In genomic region chr4:91829531-91829930, GRCh38 we compare ENCODE assay signal across 19 cellular contexts.
"Had no signal": no experiment of that assay in that cellular context is flagged by ENCODE, and none has a peak within 500 bp of the region (broad histone marks: within the 10 kb centered on the region; RNA-seq: fewer than 3 reads in every experiment).

No MANE protein-coding gene starts in this region.

- H3K27me3 ChIP-seq: esophagus squamous epithelium, gastrocnemius medialis, heart right ventricle, spleen, tibial artery, upper lobe of left lung, uterus had no signal

- H3K27me3 Mint-ChIP-seq: dendritic cell treated with granulocyte-macrophage colony-stimulating factor and Interleukin-4, amounts not matched to agents 40 ng/mL and 50 ng/mL, for 4 days; stimulated activated memory B cell treated with anti-CD40 and anti-IgM and Interleukin-4, amounts not matched to agents 10 μg/mL and 1 μg/mL and 100 μg/mL, for 72 hours; stimulated activated naive CD8-positive, alpha-beta T cell treated with anti-CD3 and anti-CD28 coated beads, Interleukin-15, Interleukin-2, amounts not matched to agents 100 ng/mL and 50 ng/mL, for 24 hours had no signal

- H3K36me3 ChIP-seq: esophagus squamous epithelium, gastrocnemius medialis, heart right ventricle, spleen, tibial artery, upper lobe of left lung, uterus had no signal

- H3K27ac Mint-ChIP-seq: dendritic cell treated with granulocyte-macrophage colony-stimulating factor and Interleukin-4, amounts not matched to agents 40 ng/mL and 50 ng/mL, for 4 days; natural killer cell; stimulated activated memory B cell treated with anti-CD40 and anti-IgM and Interleukin-4, amounts not matched to agents 10 μg/mL and 1 μg/mL and 100 μg/mL, for 72 hours; stimulated activated naive CD8-positive, alpha-beta T cell treated with anti-CD3 and anti-CD28 coated beads, Interleukin-15, Interleukin-2, amounts not matched to agents 100 ng/mL and 50 ng/mL, for 24 hours had no signal

- H3K27ac ChIP-seq: esophagus squamous epithelium, gastrocnemius medialis, heart right ventricle, spleen, tibial artery, upper lobe of left lung, uterus had no signal

- ATAC-seq: gastrocnemius medialis; heart right ventricle; left lobe of liver; natural killer cell; sciatic nerve; stimulated activated memory B cell treated with anti-CD40 and anti-IgM and Interleukin-4, amounts not matched to agents 10 μg/mL and 1 μg/mL and 100 μg/mL, for 72 hours had no signal

- H3K4me3 Mint-ChIP-seq: dendritic cell treated with granulocyte-macrophage colony-stimulating factor and Interleukin-4, amounts not matched to agents 40 ng/mL and 50 ng/mL, for 4 days; natural killer cell; neural crest cell; stimulated activated memory B cell treated with anti-CD40 and anti-IgM and Interleukin-4, amounts not matched to agents 10 μg/mL and 1 μg/mL and 100 μg/mL, for 72 hours; stimulated activated naive CD8-positive, alpha-beta T cell treated with anti-CD3 and anti-CD28 coated beads, Interleukin-15, Interleukin-2, amounts not matched to agents 100 ng/mL and 50 ng/mL, for 24 hours had no signal

- H3K9me3 ChIP-seq: uterus had no signal

- DNase-seq: esophagus squamous epithelium; gastrocnemius medialis; heart right ventricle; islet precursor cell; natural killer cell; posterior cingulate gyrus; spleen; stimulated activated CD4-positive, alpha-beta T cell treated with anti-CD3 and anti-CD28 coated beads, Interleukin-15, amount 100 ng/mL, for 24 hours; stimulated activated CD4-positive, alpha-beta T cell treated with anti-CD3 and anti-CD28 coated beads, Interleukin-1b, Interleukin-23, amount 100 ng/mL, for 48 hours; stimulated activated CD4-positive, alpha-beta T cell treated with anti-CD3 and anti-CD28 coated beads, Interleukin-4, amount 100 ng/mL, for 24 hours; tibial artery; upper lobe of left lung; uterus had no signal

- H3K4me1 ChIP-seq: esophagus squamous epithelium, gastrocnemius medialis, heart right ventricle, spleen, tibial artery, upper lobe of left lung, uterus had no signal

- H3K4me1 Mint-ChIP-seq: natural killer cell; neural crest cell; stimulated activated memory B cell treated with anti-CD40 and anti-IgM and Interleukin-4, amounts not matched to agents 10 μg/mL and 1 μg/mL and 100 μg/mL, for 72 hours had no signal

- H3K4me3 ChIP-seq: esophagus squamous epithelium, gastrocnemius medialis, heart right ventricle, spleen, tibial artery, upper lobe of left lung, uterus had no signal

- H3K36me3 Mint-ChIP-seq: stimulated activated memory B cell treated with anti-CD40 and anti-IgM and Interleukin-4, amounts not matched to agents 10 μg/mL and 1 μg/mL and 100 μg/mL, for 72 hours had no signal
